Comparison of ENCODE assay signal across 1 cellular context in the genomic region with DNA sequence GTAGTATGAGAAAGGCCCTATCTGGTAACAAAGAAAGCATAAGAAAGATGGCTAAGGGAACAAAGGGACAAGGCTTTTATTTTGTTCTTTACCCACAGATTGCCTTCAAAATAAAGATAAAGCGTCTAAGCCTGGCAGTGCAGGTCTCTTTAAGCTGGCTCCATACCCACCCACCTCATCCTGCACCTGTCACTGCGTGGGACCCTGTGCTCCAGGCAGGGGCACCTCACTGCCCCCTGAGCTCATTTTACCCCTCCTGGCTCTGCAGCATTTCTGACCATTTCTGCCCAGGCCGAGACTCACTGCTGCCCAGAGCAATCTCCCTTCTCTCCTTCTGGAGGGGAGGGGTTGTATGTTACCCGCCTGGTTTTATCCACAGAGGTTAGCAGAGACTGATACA.
TF ChIP-seq lines count a peak whose summit lies in the region.

No MANE protein-coding gene starts in this region.

TF ChIP-seq in K562, 482 proteins besides CTCF, POLR2A, EP300 and RAD21:
- TF ChIP-seq, protein P1, sequence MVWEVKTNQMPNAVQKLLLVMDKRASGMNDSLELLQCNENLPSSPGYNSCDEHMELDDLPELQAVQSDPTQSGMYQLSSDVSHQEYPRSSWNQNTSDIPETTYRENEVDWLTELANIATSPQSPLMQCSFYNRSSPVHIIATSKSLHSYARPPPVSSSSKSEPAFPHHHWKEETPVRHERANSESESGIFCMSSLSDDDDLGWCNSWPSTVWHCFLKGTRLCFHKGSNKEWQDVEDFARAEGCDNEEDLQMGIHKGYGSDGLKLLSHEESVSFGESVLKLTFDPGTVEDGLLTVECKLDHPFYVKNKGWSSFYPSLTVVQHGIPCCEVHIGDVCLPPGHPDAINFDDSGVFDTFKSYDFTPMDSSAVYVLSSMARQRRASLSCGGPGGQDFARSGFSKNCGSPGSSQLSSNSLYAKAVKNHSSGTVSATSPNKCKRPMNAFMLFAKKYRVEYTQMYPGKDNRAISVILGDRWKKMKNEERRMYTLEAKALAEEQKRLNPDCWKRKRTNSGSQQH (CRISPR knock-in tag; IDR thresholded peaks at IDR 0.05), result no peak
- TF ChIP-seq E2F8 (IDR thresholded peaks at IDR 0.05; ENCODE audit: low read depth, partially characterized antibody), result no peak
- TF ChIP-seq SUPT5H (IDR thresholded peaks at IDR 0.05), result no peak
- TF ChIP-seq KAT2B (IDR thresholded peaks at IDR 0.05; ENCODE audit: low read depth, low read length), result no peak
- no peak for TF ChIP-seq STAT5B (CRISPR knock-in tag; IDR thresholded peaks at IDR 0.05)
- no peak for TF ChIP-seq ZNF253 (CRISPR knock-in tag; conservative IDR thresholded peaks at IDR 0.05)
- no peak for TF ChIP-seq RCOR1 (IDR thresholded peaks at IDR 0.05; ENCODE audit: borderline replicate concordance in 1 of 2, low read depth in 2 of 2, low read length in 2 of 2)
- no peak for TF ChIP-seq ZNF668 (CRISPR knock-in tag; IDR thresholded peaks at IDR 0.05)
- TF ChIP-seq NR1H2 (CRISPR knock-in tag; IDR thresholded peaks at IDR 0.05), result no peak
- no peak for TF ChIP-seq ZNF57 (CRISPR knock-in tag; IDR thresholded peaks at IDR 0.05)
- no peak for TF ChIP-seq POLR2H (tag; IDR thresholded peaks at IDR 0.05; ENCODE audit: low read depth)
TF ChIP-seq in K562: peak in this region for 0.
